2 cellular contexts compared by ENCODE assay signal in genomic region chr16:69406780-69407331, GRCh38.
TF ChIP-seq lines count a peak whose summit lies in the region.

No MANE protein-coding gene starts in this region.

TF ChIP-seq in A549, 52 proteins besides CTCF, POLR2A, EP300 and RAD21:
- TF ChIP-seq HOXA7 (CRISPR knock-in tag; IDR thresholded peaks at IDR 0.05), result no peak
- TF ChIP-seq ESRRA (IDR thresholded peaks at IDR 0.05; ENCODE audit: borderline replicate concordance, low read length), result no peak
- no peak for TF ChIP-seq ZSCAN20 (CRISPR knock-in tag; IDR thresholded peaks at IDR 0.05)
- no peak for TF ChIP-seq POLR2AphosphoS2 (conservative IDR thresholded peaks at IDR 0.05; ENCODE audit: low read length)
- TF ChIP-seq FOSL2 (IDR thresholded peaks at IDR 0.05), result no peak
- TF ChIP-seq FOSL2 (CRISPR knock-in tag; IDR thresholded peaks at IDR 0.05), result no peak
- TF ChIP-seq RARB (CRISPR knock-in tag; IDR thresholded peaks at IDR 0.05), result no peak
- peak; percentile 98 for TF ChIP-seq USF2 (IDR thresholded peaks at IDR 0.05)
- no peak for TF ChIP-seq REST (IDR thresholded peaks at IDR 0.05)
- no peak for TF ChIP-seq TFCP2L1 (CRISPR knock-in tag; IDR thresholded peaks at IDR 0.05)
TF ChIP-seq in A549: peak in this region for 1.

TF ChIP-seq in GM12878, 131 proteins besides CTCF, POLR2A, EP300 and RAD21:
- peak; percentile 71 for TF ChIP-seq PKNOX1 (IDR thresholded peaks at IDR 0.05)
- peak; percentile 31; the same call in 1 of the 2 replicates for TF ChIP-seq RAD51 (IDR thresholded peaks at IDR 0.05)
- TF ChIP-seq USF1 (IDR thresholded peaks at IDR 0.05; ENCODE audit: borderline replicate concordance, extremely low read length, insufficient read depth, low read depth, low read length), result peak; percentile 59
- no peak for TF ChIP-seq CREM (IDR thresholded peaks at IDR 0.05; ENCODE audit: low read depth)
- no peak for TF ChIP-seq IRF5 (IDR thresholded peaks at IDR 0.05; ENCODE audit: borderline replicate concordance)
